Comparison of ENCODE assay signal across 8 cellular contexts in genomic region chr15:29570121-29570930, GRCh38.
A peak's percentile ranks its signal among the peaks of the same experiment; 100 is the strongest.
DNase-seq lines count a peak whose midpoint lies in the region; ATAC-seq and TF ChIP-seq lines count a peak whose summit lies in the region.

No MANE protein-coding gene starts in this region.

- no peak for TF ChIP-seq CTCF in GM20000 (IDR thresholded peaks at IDR 0.05; ENCODE audit: extremely low read depth, missing control alignments)
- no peak for TF ChIP-seq CTCF in hepatocyte (IDR thresholded peaks at IDR 0.05; ENCODE audit: poor library complexity)
- no peak for TF ChIP-seq CTCF in retinal pigment epithelial cell (conservative IDR thresholded peaks at IDR 0.05; ENCODE audit: low read depth, low read length)

- no peaks in the 10 kb centered on the region for H3K36me3 ChIP-seq in hepatocyte (replicated peaks; ENCODE audit: insufficient read depth, low read depth)

- peak overlapping the region; percentile 68 for H2AFZ ChIP-seq in hepatocyte

- H3K9me3 ChIP-seq in hepatocyte (ENCODE audit: low read depth), result no peaks in the 10 kb centered on the region

- H3K27me3 ChIP-seq in hepatocyte, result peaks cover 57% of the 10 kb centered on the region

- no peaks in the 10 kb centered on the region for H3K79me2 ChIP-seq in hepatocyte

- DNase-seq in GM20000 (ENCODE audit: low spot score) (peak; percentile 33), UCSD-AML1 (lab: John Stamatoyannopoulos, UW; ENCODE audit: unreplicated experiment) (peak; percentile 63), hepatocyte (ENCODE audit: low spot score) (peak; percentile 44), retinal pigment epithelial cell (ENCODE audit: low read depth) (no peak), NCI-H187 treated with DMSO at 0.1 percent for 48 hours (lab: John Stamatoyannopoulos, UW) (no peak), hepatic stellate cell (ENCODE audit: low spot score) (no peak)
- no peak for DNase-seq in activated naive CD4-positive, alpha-beta T cell treated with anti-CD3 and anti-CD28 coated beads, Interleukin-2, amount 10 ng/mL, durations not matched to agents 7 days and 5 days

- no peaks in the 10 kb centered on the region for H3K9me3 Mint-ChIP-seq in activated naive CD4-positive, alpha-beta T cell treated with anti-CD3 and anti-CD28 coated beads, Interleukin-2, amount 10 ng/mL, durations not matched to agents 7 days and 5 days

- ATAC-seq in HG03521 (IDR thresholded peaks at IDR 0.05; ENCODE audit: unreplicated experiment), result no peak

- H3K4me3 ChIP-seq in hepatocyte (peak overlapping the region; percentile 52), retinal pigment epithelial cell (ENCODE audit: low read length) (peak overlapping the region; percentile 34)

- H3K27me3 Mint-ChIP-seq in activated naive CD4-positive, alpha-beta T cell treated with anti-CD3 and anti-CD28 coated beads, Interleukin-2, amount 10 ng/mL, durations not matched to agents 7 days and 5 days, result peaks cover 74% of the 10 kb centered on the region

- H3K27ac Mint-ChIP-seq in activated naive CD4-positive, alpha-beta T cell treated with anti-CD3 and anti-CD28 coated beads, Interleukin-2, amount 10 ng/mL, durations not matched to agents 7 days and 5 days, result no peak overlapping the region

- no peaks in the 10 kb centered on the region for H3K36me3 Mint-ChIP-seq in activated naive CD4-positive, alpha-beta T cell treated with anti-CD3 and anti-CD28 coated beads, Interleukin-2, amount 10 ng/mL, durations not matched to agents 7 days and 5 days

- peaks cover 11% of the 10 kb centered on the region for H3K4me1 ChIP-seq in hepatocyte (ENCODE audit: insufficient read depth)

- no peaks in the 10 kb centered on the region for H3K9me2 ChIP-seq in hepatocyte (replicated peaks; ENCODE audit: insufficient read depth)

- peaks cover 7% of the 10 kb centered on the region for H3K4me1 Mint-ChIP-seq in activated naive CD4-positive, alpha-beta T cell treated with anti-CD3 and anti-CD28 coated beads, Interleukin-2, amount 10 ng/mL, durations not matched to agents 7 days and 5 days

- H3K4me3 Mint-ChIP-seq in activated naive CD4-positive, alpha-beta T cell treated with anti-CD3 and anti-CD28 coated beads, Interleukin-2, amount 10 ng/mL, durations not matched to agents 7 days and 5 days, result no peak overlapping the region

- CTCF ChIA-PET in activated naive CD4-positive, alpha-beta T cell treated with anti-CD3 and anti-CD28 coated beads, Interleukin-2, amount 10 ng/mL, durations not matched to agents 7 days and 5 days (lab: Charles Lee), result no interaction called here

- H3K4me2 ChIP-seq in hepatocyte, result peak overlapping the region; percentile 92

- H4K20me1 ChIP-seq in hepatocyte (ENCODE audit: insufficient read depth, poor library complexity, severe bottlenecking), result no peaks in the 10 kb centered on the region

- under 1% methylated on average over 36 of the region's 130 CpGs for WGBS in hepatocyte (ENCODE audit: low lambda C conversion rate, missing lambda C conversion rate)

- no peak overlapping the region for H3K27ac ChIP-seq in hepatocyte

Comparison
In these comparisons a context has a peak if more than half of its experiments do, and no peak if none do; other contexts are left out.
1. DNase-seq: peak in GM20000 (single experiment), UCSD-AML1 (single experiment) and hepatocyte (single experiment); none in retinal pigment epithelial cell (single experiment), NCI-H187 treated with DMSO at 0.1 percent for 48 hours (single experiment), hepatic stellate cell (single experiment) and activated naive CD4-positive, alpha-beta T cell treated with anti-CD3 and anti-CD28 coated beads, Interleukin-2, amount 10 ng/mL, durations not matched to agents 7 days and 5 days (single experiment).